In the genomic region with DNA sequence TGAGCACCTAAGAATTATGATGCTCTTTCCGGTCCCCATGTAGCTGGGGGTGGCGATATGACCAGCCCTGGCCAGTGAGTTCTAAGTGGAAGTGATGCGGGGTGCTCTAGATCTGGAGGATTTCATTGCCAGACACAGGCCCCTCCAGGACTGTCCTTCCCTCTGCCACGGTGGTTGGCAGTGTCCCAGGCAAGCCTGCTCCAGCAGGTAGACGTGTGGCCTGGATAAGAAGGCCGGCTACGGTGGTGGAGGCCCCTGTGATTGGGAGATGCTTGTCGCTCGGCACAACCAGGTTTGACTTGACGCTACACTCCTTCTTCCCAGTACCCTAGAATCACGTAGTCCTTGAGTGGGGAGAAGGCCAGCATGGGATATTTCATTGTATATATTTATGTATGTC, we compare ENCODE assay signal across 18 cellular contexts. TPM values are rescaled to one million over a fixed set of nuclear protein-coding genes. Genes with fewer than 3 reads are reported as not detected.
"Had no signal": no experiment of that assay in that cellular context is flagged by ENCODE, and none has a peak within 500 bp of the region (broad histone marks: within the 10 kb centered on the region; RNA-seq: fewer than 3 reads in every experiment).

No MANE protein-coding gene starts in this region.

- H3K9me3 ChIP-seq: esophagus muscularis mucosa, gastroesophageal sphincter, neutrophil, right atrium auricular region, sigmoid colon, tibial artery, upper lobe of left lung, vagina had no signal

- H3K27me3 ChIP-seq: right atrium auricular region, upper lobe of left lung, vagina had no signal

- H3K36me3 ChIP-seq: esophagus muscularis mucosa, gastroesophageal sphincter, neutrophil, right atrium auricular region, sigmoid colon, tibial artery, upper lobe of left lung, vagina had no signal

- DNase-seq: effector memory CD8-positive, alpha-beta T cell; glutamatergic neuron; natural killer cell; sigmoid colon; stimulated activated CD4-positive, alpha-beta T cell treated with anti-CD3 and anti-CD28 coated beads, Interleukin-2, amount 100 ng/mL, for 24 hours; stimulated activated naive CD4-positive, alpha-beta T cell treated with Interleukin-2 at 50 U/mL for 16 hours; tibial artery; upper lobe of left lung had no signal

- H3K4me1 Mint-ChIP-seq: natural killer cell had no signal

- H3K27ac Mint-ChIP-seq: dendritic cell treated with granulocyte-macrophage colony-stimulating factor and Interleukin-4, amounts not matched to agents 40 ng/mL and 50 ng/mL, for 4 days; effector memory CD8-positive, alpha-beta T cell had no signal

- H3K9me3 Mint-ChIP-seq: dendritic cell treated with granulocyte-macrophage colony-stimulating factor and Interleukin-4, amounts not matched to agents 40 ng/mL and 50 ng/mL, for 4 days; effector memory CD8-positive, alpha-beta T cell; natural killer cell had no signal

- H3K4me3 Mint-ChIP-seq: dendritic cell treated with granulocyte-macrophage colony-stimulating factor and Interleukin-4, amounts not matched to agents 40 ng/mL and 50 ng/mL, for 4 days; effector memory CD8-positive, alpha-beta T cell; natural killer cell had no signal

- H3K4me1 ChIP-seq: esophagus muscularis mucosa, gastroesophageal sphincter, right atrium auricular region, tibial artery had no signal

- H3K27ac ChIP-seq: epithelial cell of prostate, esophagus muscularis mucosa, gastroesophageal sphincter, neutrophil, right atrium auricular region, sigmoid colon, skin epidermis, tibial artery, upper lobe of left lung, vagina had no signal

- H3K27me3 Mint-ChIP-seq: effector memory CD8-positive, alpha-beta T cell had no signal

- ATAC-seq: effector memory CD8-positive, alpha-beta T cell; gastroesophageal sphincter; left colon; natural killer cell had no signal

- H3K4me3 ChIP-seq: esophagus muscularis mucosa, gastroesophageal sphincter, right atrium auricular region, sigmoid colon, skin epidermis, tibial artery, upper lobe of left lung, vagina had no signal

- H3K36me3 Mint-ChIP-seq: natural killer cell had no signal

RNA-seq across cellular contexts. Expression of gene ARHGAP8, which starts 9.1 kb away (rescaled TPM):
- total RNA-seq: lung microvascular endothelial cell had no signal
